Comparison of ENCODE assay signal across 22 cellular contexts in genomic region chr11:121553367-121553766, GRCh38.
DNase-seq lines count a peak whose midpoint lies in the region; ATAC-seq lines count a peak whose summit lies in the region.
"Had no signal": no experiment of that assay in that cellular context is flagged by ENCODE, and none has a peak within 500 bp of the region (broad histone marks: within the 10 kb centered on the region; RNA-seq: fewer than 3 reads in every experiment).

No MANE protein-coding gene starts in this region.

- peak overlapping the region; percentile 1 to 22 for H3K27ac Mint-ChIP-seq in T-cell
- peak overlapping the region in 4 of 6 donors; percentile 12 to 51 (median 27) for H3K27ac Mint-ChIP-seq in immature natural killer cell
- H3K27ac Mint-ChIP-seq: activated T-cell treated with anti-CD3 and anti-CD28 coated beads, Interleukin-2, amount 50 U/mL, for 72 hours; H9; T-helper 1 cell treated with Interleukin-12 subunit alpha and Interleukin-12 subunit beta and Interleukin-4 antibody, amounts not matched to agents 30 μg/mL and 1 μg/mL, for 36 hours had no signal

- no peaks in the 10 kb centered on the region for H3K27me3 ChIP-seq in neuronal stem cell (ENCODE audit: control insufficient read depth in 3 of 3, insufficient read depth in 3 of 3, low read depth in 1 of 3, low read length in 3 of 3)
- H3K27me3 ChIP-seq: dorsolateral prefrontal cortex, suprapubic skin had no signal

- H3K4me3 Mint-ChIP-seq in T-cell (no peak overlapping the region), immature natural killer cell (no peak overlapping the region)
- H3K4me3 Mint-ChIP-seq: activated naive CD4-positive, alpha-beta T cell treated with anti-CD3 and anti-CD28 coated beads, Interleukin-2, amount 10 ng/mL, durations not matched to agents 7 days and 5 days; activated T-cell treated with anti-CD3 and anti-CD28 coated beads, Interleukin-2, amount 50 U/mL, for 72 hours; H9; T-helper 1 cell treated with Interleukin-12 subunit alpha and Interleukin-12 subunit beta and Interleukin-4 antibody, amounts not matched to agents 30 μg/mL and 1 μg/mL, for 36 hours had no signal

- H3K14ac ChIP-seq in neuronal stem cell (ENCODE audit: low read length): no peak overlapping the region

- H3K9me3 Mint-ChIP-seq in T-cell (no peaks in the 10 kb centered on the region), immature natural killer cell (no peaks in the 10 kb centered on the region)
- H3K9me3 Mint-ChIP-seq: activated naive CD4-positive, alpha-beta T cell treated with anti-CD3 and anti-CD28 coated beads, Interleukin-2, amount 10 ng/mL, durations not matched to agents 7 days and 5 days; activated T-cell treated with anti-CD3 and anti-CD28 coated beads, Interleukin-2, amount 50 U/mL, for 72 hours; H9; T-helper 1 cell treated with Interleukin-12 subunit alpha and Interleukin-12 subunit beta and Interleukin-4 antibody, amounts not matched to agents 30 μg/mL and 1 μg/mL, for 36 hours had no signal

- H4K91ac ChIP-seq in neuronal stem cell (ENCODE audit: low read depth, low read length, poor library complexity): no peak overlapping the region

- H3K4me1 Mint-ChIP-seq in T-cell (peaks cover 20 to 27% (median 25%) of the 10 kb centered on the region in 3 donors), immature natural killer cell (peaks cover 23 to 55% of the 10 kb centered on the region in 2 donors)

- no CpG with 5 or more reads among the region's 3 CpGs for WGBS in neuronal stem cell (ENCODE audit: extremely low coverage in 2 of 2, insufficient read length in 2 of 2, insufficient replicate concordance in 1 of 2), 2 donors

- peaks cover 0 to 48% of the 10 kb centered on the region in 2 donors for H3K36me3 ChIP-seq in neuronal stem cell (replicated peaks in 1 of 2; ENCODE audit: control insufficient read depth in 2 of 2, insufficient read depth in 2 of 2, low read length in 2 of 2)

- DNase-seq in NCI-H1092 treated with DMSO at 0.1 percent for 48 hours (lab: John Stamatoyannopoulos, UW) (peak; percentile 44), NCI-H1092 (lab: John Stamatoyannopoulos, UW) (no peak), DMS79 (lab: John Stamatoyannopoulos, UW) (peak; percentile 62), T-cell (no peak), immature natural killer cell (no peak), superior temporal gyrus (ENCODE audit: extremely low spot score) (no peak), neuronal stem cell (ENCODE audit: low spot score) (no peak)
- DNase-seq in activated effector memory CD4-positive, alpha-beta T cell treated with Interleukin-2 at 50 U/mL for 16 hours: no peak
- DNase-seq: 8988T; activated CD4-positive, alpha-beta T cell treated with anti-CD3 and anti-CD28 coated beads for 4 hours; activated naive CD4-positive, alpha-beta T cell treated with anti-CD3 and anti-CD28 coated beads, Interleukin-2, amount 10 ng/mL, durations not matched to agents 7 days and 5 days; activated T-cell treated with anti-CD3 and anti-CD28 coated beads, Interleukin-2, amount 50 U/mL, for 72 hours; cerebellar nuclear complex; dorsolateral prefrontal cortex; H9; head of caudate nucleus; NCI-H2081 treated with DMSO at 0.1 percent for 48 hours; NCI-H510A; NK-92 treated with Interleukin-12 subunit alpha and Interleukin-12 subunit beta, amount 100 ng/mL, for 24 hours had no signal

- H3K9me3 ChIP-seq in neuronal stem cell (replicated peaks in 1 of 2; ENCODE audit: control insufficient read depth in 2 of 2, insufficient read depth in 1 of 2, low read depth in 1 of 2, low read length in 2 of 2): no peaks in the 10 kb centered on the region
- H3K9me3 ChIP-seq: suprapubic skin had no signal

- no peak overlapping the region for H3K9ac ChIP-seq in neuronal stem cell (ENCODE audit: low read depth, low read length, poor library complexity)

- H3K27ac ChIP-seq in neuronal stem cell (replicated peaks; ENCODE audit: low read length): no peak overlapping the region
- H3K27ac ChIP-seq: dorsolateral prefrontal cortex, HL-60, suprapubic skin had no signal

- CTCF ChIA-PET in T-cell (lab: Charles Lee): interaction anchor here in 1 of 2 donors (0.5 kb wide), 1 partner anchor 488 kb away, joined by 3 read pairs; no protein-coding TSS in a partner anchor

- H3K36me3 Mint-ChIP-seq in T-cell (peaks cover 70% of the 10 kb centered on the region), immature natural killer cell (peaks cover 24 to 61% (median 46%) of the 10 kb centered on the region in 3 donors)

- no peak overlapping the region for H3K18ac ChIP-seq in neuronal stem cell (ENCODE audit: low read length)

- no peak overlapping the region for H2BK120ac ChIP-seq in neuronal stem cell (ENCODE audit: low read depth, low read length)

- H2AK5ac ChIP-seq in neuronal stem cell (ENCODE audit: low read depth, low read length): no peak overlapping the region

- H3K4ac ChIP-seq in neuronal stem cell (ENCODE audit: low read length): no peak overlapping the region

- H4K8ac ChIP-seq in neuronal stem cell (ENCODE audit: low read depth, low read length): no peak overlapping the region

- no peak overlapping the region for H2BK15ac ChIP-seq in neuronal stem cell (ENCODE audit: low read length)

- no peak overlapping the region for H2AFZ ChIP-seq in neuronal stem cell (ENCODE audit: low read length)

- H3K27me3 Mint-ChIP-seq in T-cell (no peaks in the 10 kb centered on the region), immature natural killer cell (ENCODE audit: low read depth in 3 of 3) (peaks cover 1 to 9% (median 6%) of the 10 kb centered on the region in 3 donors)
- H3K27me3 Mint-ChIP-seq: activated naive CD4-positive, alpha-beta T cell treated with anti-CD3 and anti-CD28 coated beads, Interleukin-2, amount 10 ng/mL, durations not matched to agents 7 days and 5 days had no signal

- no peak for ATAC-seq in T-cell (replicated peaks in 1 of 4)
- ATAC-seq: activated T-cell treated with anti-CD3 and anti-CD28 coated beads, Interleukin-2, amount 50 U/mL, for 72 hours had no signal

- no peak overlapping the region for H3K4me2 ChIP-seq in neuronal stem cell (ENCODE audit: insufficient read depth, low read length, poor library complexity, severe bottlenecking)

- H3K4me3 ChIP-seq in neuronal stem cell (ENCODE audit: low read length in 2 of 2): no peak overlapping the region
- H3K4me3 ChIP-seq: dorsolateral prefrontal cortex, suprapubic skin had no signal

- H3K79me1 ChIP-seq in neuronal stem cell (ENCODE audit: low read depth, low read length): no peaks in the 10 kb centered on the region

- POLR2A ChIA-PET in T-cell (lab: Charles Lee): no interaction called here

- H3K4me1 ChIP-seq in neuronal stem cell (ENCODE audit: control insufficient read depth in 2 of 2, insufficient read depth in 1 of 2, low read depth in 1 of 2, low read length in 2 of 2): peaks cover 11 to 20% of the 10 kb centered on the region in 2 donors

- H3K23ac ChIP-seq in neuronal stem cell (ENCODE audit: low read depth, low read length, poor library complexity): no peak overlapping the region

- no peak overlapping the region for H2BK12ac ChIP-seq in neuronal stem cell (ENCODE audit: low read length)

- H2BK5ac ChIP-seq in neuronal stem cell (ENCODE audit: low read length): no peak overlapping the region

Comparison
In these comparisons a context has a peak if more than half of its experiments do, and no peak if none do; other contexts are left out.
1. DNase-seq: peak in NCI-H1092 treated with DMSO at 0.1 percent for 48 hours (single experiment) and DMS79 (single experiment); none in NCI-H1092 (single experiment), T-cell (0 of 34), immature natural killer cell (0 of 3), superior temporal gyrus (single experiment), neuronal stem cell (single experiment) and activated effector memory CD4-positive, alpha-beta T cell treated with Interleukin-2 at 50 U/mL for 16 hours (single experiment).